Comparison of ENCODE assay signal across 22 cellular contexts in the genomic region with DNA sequence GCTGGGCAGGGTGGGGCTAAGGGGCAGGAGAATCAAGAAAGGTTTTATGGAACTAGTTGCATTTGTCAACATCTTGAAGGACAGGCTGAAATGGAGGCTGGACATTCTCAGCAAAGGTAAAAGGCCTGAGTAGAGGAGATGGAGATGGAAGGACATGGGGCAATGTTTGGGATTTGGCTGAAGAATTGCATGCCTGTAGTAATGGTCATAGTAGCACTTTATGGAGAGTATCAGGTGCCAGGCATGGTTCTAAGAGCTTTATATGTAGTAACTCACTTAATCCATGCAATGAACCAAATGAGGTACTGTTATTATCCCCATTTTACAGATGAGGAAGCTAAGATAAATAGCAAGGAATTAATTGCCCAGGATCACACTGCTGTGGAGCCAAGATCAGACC.
"Had no signal": no experiment of that assay in that cellular context is flagged by ENCODE, and none has a peak within 500 bp of the region (broad histone marks: within the 10 kb centered on the region; RNA-seq: fewer than 3 reads in every experiment).

No MANE protein-coding gene starts in this region.

- H3K4me3 Mint-ChIP-seq: activated T-cell treated with anti-CD3 and anti-CD28 coated beads, Interleukin-2, amount 50 U/mL, for 72 hours; WTC11 had no signal

- H3K9me3 Mint-ChIP-seq: T-cell, WTC11 had no signal

- DNase-seq: activated CD4-positive, alpha-beta T cell treated with anti-CD3 and anti-CD28 coated beads, Interleukin-2, amount 50 U/mL, for 4 hours; activated CD8-positive, alpha-beta memory T cell treated with anti-CD3 and anti-CD28 coated beads, Interleukin-2, amount 50 U/mL, for 48 hours; activated effector memory CD4-positive, alpha-beta T cell treated with anti-CD3 and anti-CD28 coated beads, Interleukin-2, amount 50 U/mL, for 16 hours; activated naive CD4-positive, alpha-beta T cell treated with anti-CD3 and anti-CD28 coated beads, Interleukin-2, amount 50 U/mL, for 16 hours; activated T-cell treated with anti-CD3 and anti-CD28 coated beads, Interleukin-2, amount 50 U/mL, for 72 hours; cerebellar nuclear complex; foreskin fibroblast; lower lobe of right lung; mesendoderm; naive B cell; stimulated activated CD4-positive, alpha-beta T cell treated with anti-CD3 and anti-CD28 coated beads, Interleukin-4, amount 100 ng/mL, for 1 hour; stimulated activated naive CD4-positive, alpha-beta T cell treated with Interleukin-2 at 50 U/mL for 16 hours; substantia nigra; T-cell; thyroid gland; upper lobe of right lung had no signal

- H3K9me3 ChIP-seq: adrenal gland, lower lobe of right lung, spleen, thyroid gland, upper lobe of right lung had no signal

- H3K4me3 ChIP-seq: adrenal gland, coronary artery, lower lobe of right lung, spleen, thyroid gland, upper lobe of right lung had no signal

- H3K36me3 ChIP-seq: adrenal gland, lower lobe of right lung, spleen, thyroid gland, upper lobe of right lung had no signal

- ATAC-seq: activated T-cell treated with anti-CD3 and anti-CD28 coated beads, Interleukin-2, amount 50 U/mL, for 72 hours; lower lobe of right lung; T-cell; upper lobe of right lung; WTC11 had no signal

- H3K27me3 Mint-ChIP-seq: naive B cell, T-cell had no signal

- H3K27ac ChIP-seq: adrenal gland, coronary artery, epithelial cell of prostate, spleen, upper lobe of right lung had no signal

- H3K27me3 ChIP-seq: adrenal gland, spleen, thyroid gland, upper lobe of right lung had no signal

- H3K27ac Mint-ChIP-seq: activated T-cell treated with anti-CD3 and anti-CD28 coated beads, Interleukin-2, amount 50 U/mL, for 72 hours; progenitor cell of endocrine pancreas; T-cell; WTC11 had no signal

- H3K36me3 Mint-ChIP-seq: WTC11 had no signal
